ENCODE assay signal across 9 cellular contexts in the genomic region with DNA sequence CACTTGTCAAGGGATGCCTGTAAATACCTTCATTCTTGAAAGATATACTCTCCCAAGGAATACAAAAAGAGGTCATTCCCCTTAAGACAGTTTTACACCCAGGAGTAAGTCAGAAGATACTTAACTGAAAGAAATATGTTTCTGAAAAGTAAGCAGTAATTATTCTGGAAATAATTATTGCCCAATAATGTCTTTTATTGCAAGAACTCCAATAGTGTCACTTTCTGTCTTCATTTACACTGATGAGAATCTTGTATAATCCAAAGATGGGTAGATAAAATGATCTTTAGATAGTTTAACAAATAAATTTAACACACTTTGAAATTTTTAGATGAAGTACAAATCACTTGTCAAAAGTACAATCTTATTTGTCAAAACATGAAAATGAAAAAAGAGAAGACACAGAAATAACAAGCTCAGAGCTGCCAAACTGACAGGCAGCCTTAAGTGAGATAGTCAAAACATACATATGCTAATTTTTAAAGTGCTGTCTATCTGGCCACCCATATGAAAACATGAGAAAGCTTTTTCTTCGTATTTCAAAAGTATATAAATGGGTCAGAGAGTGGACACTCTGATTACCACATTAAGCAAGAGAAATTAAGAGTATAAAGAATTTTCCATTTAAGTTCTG.
"Had no signal": no experiment of that assay in that cellular context is flagged by ENCODE, and none has a peak within 500 bp of the region (broad histone marks: within the 10 kb centered on the region; RNA-seq: fewer than 3 reads in every experiment).

No MANE protein-coding gene starts in this region.

- H3K4me3 Mint-ChIP-seq: HFFc6 had no signal

- H3K27ac ChIP-seq: GM23248, KMS-11 had no signal

- H3K9ac ChIP-seq: GM23248, KMS-11 had no signal

- ATAC-seq: HCT116 had no signal

- H3K36me3 ChIP-seq: HAP-1 had no signal

- DNase-seq: GM23248, GOT3, H7, HFFc6, KBM-7 had no signal

- H3K4me2 ChIP-seq: KMS-11 had no signal

- FAIRE-seq: HTR-8/SVneo had no signal

- H3K9me3 Mint-ChIP-seq: HFFc6 had no signal

- H3K4me3 ChIP-seq: GM23248, HAP-1 had no signal

- H3K9me3 ChIP-seq: HAP-1 had no signal

- H2AFZ ChIP-seq: GM23248 had no signal

- H3K27ac Mint-ChIP-seq: HFFc6 had no signal
